In the genomic region with DNA sequence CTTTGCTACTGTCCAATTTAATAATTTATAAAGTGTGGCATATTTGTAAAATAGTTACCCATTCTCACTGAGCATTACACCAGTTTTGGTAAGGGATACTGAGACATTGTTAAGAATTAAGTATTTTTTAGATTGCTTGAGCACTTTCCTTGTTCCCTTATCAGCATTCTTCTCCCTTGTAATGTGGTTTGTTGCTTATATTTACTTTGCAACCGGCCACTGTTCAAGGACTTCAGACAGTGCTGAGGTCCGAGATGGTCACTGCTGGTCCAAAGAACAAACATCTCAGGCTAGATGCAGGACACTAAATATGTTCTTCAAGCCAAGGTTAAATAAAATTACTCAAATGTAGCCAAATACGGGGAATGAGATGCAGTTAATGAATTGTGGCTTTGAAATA, we compare ENCODE assay signal across 11 cellular contexts.
"Had no signal": no experiment of that assay in that cellular context is flagged by ENCODE, and none has a peak within 500 bp of the region (broad histone marks: within the 10 kb centered on the region; RNA-seq: fewer than 3 reads in every experiment).

No MANE protein-coding gene starts in this region.

- H3K9me3 Mint-ChIP-seq: nephron had no signal

- H3K27me3 Mint-ChIP-seq: activated naive CD8-positive, alpha-beta T cell had no signal

- H3K27ac Mint-ChIP-seq: activated naive CD8-positive, alpha-beta T cell; nephron had no signal

- DNase-seq: activated CD4-positive, alpha-beta T cell treated with anti-CD3 and anti-CD28 coated beads, Interleukin-2, amount 50 U/mL, for 1 hour; amygdala; brain microvascular endothelial cell; mesenchymal stem cell; pancreas; stimulated activated CD4-positive, alpha-beta T cell treated with anti-CD3 and anti-CD28 coated beads, Interleukin-15, amount 100 ng/mL, for 24 hours; stomach; T-helper 2 cell had no signal

- H3K27ac ChIP-seq: brain microvascular endothelial cell, pancreas, stomach, thoracic aorta had no signal

- H3K36me3 Mint-ChIP-seq: activated naive CD8-positive, alpha-beta T cell had no signal

- H3K4me3 Mint-ChIP-seq: activated naive CD8-positive, alpha-beta T cell; nephron had no signal

- H3K4me3 ChIP-seq: pancreas, stomach, thoracic aorta had no signal

- H3K27me3 ChIP-seq: brain microvascular endothelial cell, pancreas had no signal

- H3K9me3 ChIP-seq: pancreas, stomach, thoracic aorta had no signal

- H3K36me3 ChIP-seq: brain microvascular endothelial cell, pancreas, stomach, thoracic aorta had no signal
